ENCODE assay signal across 1 cellular context in genomic region chr21:34613679-34614442, GRCh38.
TF ChIP-seq lines count a peak whose summit lies in the region.

No MANE protein-coding gene starts in this region.

TF ChIP-seq in WTC11, 78 proteins besides CTCF, POLR2A, EP300 and RAD21 (continued from another document):
- TF ChIP-seq ZSCAN18 (CRISPR knock-in tag; IDR thresholded peaks at IDR 0.05) (no peak), ELF4 (CRISPR knock-in tag; IDR thresholded peaks at IDR 0.05; ENCODE audit: low read depth) (no peak), FOXK1 (CRISPR knock-in tag; IDR thresholded peaks at IDR 0.05) (no peak), RELA (CRISPR knock-in tag; IDR thresholded peaks at IDR 0.05; ENCODE audit: borderline replicate concordance) (no peak)
